ENCODE assay signal across 1 cellular context in the genomic region with DNA sequence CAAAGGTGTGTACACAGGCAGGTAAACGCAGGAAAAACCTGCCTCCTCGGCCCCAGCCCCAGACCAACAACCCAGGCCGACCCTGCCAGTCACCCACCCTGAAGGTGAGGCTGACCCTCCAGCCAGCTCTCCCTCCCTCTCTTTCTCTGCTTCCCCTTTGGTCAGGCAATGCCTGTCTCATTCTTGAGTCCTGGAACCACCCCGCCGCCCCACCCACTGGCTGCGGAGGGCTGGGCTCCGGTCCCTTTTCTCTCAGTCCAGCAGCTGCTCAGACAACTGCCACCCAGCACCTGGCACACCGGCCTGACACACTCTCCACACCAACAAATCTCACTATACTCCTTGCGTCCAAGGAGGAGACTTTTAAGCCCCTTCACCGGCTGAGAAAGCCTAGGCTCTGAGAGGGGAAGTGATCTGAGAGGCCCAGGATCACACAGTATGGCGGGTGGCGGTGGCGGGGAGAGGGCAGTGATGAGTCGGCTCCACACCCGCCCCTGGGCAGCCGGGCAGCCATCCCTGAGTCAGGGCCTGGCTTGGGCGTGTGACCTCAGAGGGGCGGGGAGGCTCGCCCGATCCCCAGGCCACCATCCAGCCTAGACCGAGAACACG.
TF ChIP-seq lines count a peak whose summit lies in the region.

No MANE protein-coding gene starts in this region.

TF ChIP-seq in HEK293, 187 proteins besides CTCF, POLR2A, EP300 and RAD21 (continued from another document):
- peak; percentile 70 for TF ChIP-seq PRDM10 (tag by site-specific recombination; IDR thresholded peaks at IDR 0.05)
- TF ChIP-seq GLI4 (tag by site-specific recombination; IDR thresholded peaks at IDR 0.05), result no peak
- no peak for TF ChIP-seq ZNF223 (tag by site-specific recombination; IDR thresholded peaks at IDR 0.05)
- TF ChIP-seq ZBTB48 (tag by site-specific recombination; IDR thresholded peaks at IDR 0.05), result no peak
- TF ChIP-seq ZNF843 (tag by site-specific recombination; IDR thresholded peaks at IDR 0.05), result no peak
- TF ChIP-seq ZBTB11 (tag by site-specific recombination; conservative IDR thresholded peaks at IDR 0.05; ENCODE audit: low read depth), result no peak
- no peak for TF ChIP-seq ZNF112 (tag by site-specific recombination; IDR thresholded peaks at IDR 0.05)
- TF ChIP-seq ZNF654 (tag by site-specific recombination; IDR thresholded peaks at IDR 0.05; ENCODE audit: low read depth), result no peak
- TF ChIP-seq PRDM1 (tag by site-specific recombination; IDR thresholded peaks at IDR 0.05), result no peak
- no peak for TF ChIP-seq ZNF596 (tag by site-specific recombination; IDR thresholded peaks at IDR 0.05)
- TF ChIP-seq, protein P1, sequence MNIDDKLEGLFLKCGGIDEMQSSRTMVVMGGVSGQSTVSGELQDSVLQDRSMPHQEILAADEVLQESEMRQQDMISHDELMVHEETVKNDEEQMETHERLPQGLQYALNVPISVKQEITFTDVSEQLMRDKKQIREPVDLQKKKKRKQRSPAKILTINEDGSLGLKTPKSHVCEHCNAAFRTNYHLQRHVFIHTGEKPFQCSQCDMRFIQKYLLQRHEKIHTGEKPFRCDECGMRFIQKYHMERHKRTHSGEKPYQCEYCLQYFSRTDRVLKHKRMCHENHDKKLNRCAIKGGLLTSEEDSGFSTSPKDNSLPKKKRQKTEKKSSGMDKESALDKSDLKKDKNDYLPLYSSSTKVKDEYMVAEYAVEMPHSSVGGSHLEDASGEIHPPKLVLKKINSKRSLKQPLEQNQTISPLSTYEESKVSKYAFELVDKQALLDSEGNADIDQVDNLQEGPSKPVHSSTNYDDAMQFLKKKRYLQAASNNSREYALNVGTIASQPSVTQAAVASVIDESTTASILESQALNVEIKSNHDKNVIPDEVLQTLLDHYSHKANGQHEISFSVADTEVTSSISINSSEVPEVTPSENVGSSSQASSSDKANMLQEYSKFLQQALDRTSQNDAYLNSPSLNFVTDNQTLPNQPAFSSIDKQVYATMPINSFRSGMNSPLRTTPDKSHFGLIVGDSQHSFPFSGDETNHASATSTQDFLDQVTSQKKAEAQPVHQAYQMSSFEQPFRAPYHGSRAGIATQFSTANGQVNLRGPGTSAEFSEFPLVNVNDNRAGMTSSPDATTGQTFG (tag by site-specific recombination; IDR thresholded peaks at IDR 0.05; ENCODE audit: borderline replicate concordance), result no peak
- no peak for TF ChIP-seq SALL2 (tag by site-specific recombination; IDR thresholded peaks at IDR 0.05; ENCODE audit: borderline replicate concordance)
- TF ChIP-seq ZNF132 (tag by site-specific recombination; IDR thresholded peaks at IDR 0.05; ENCODE audit: borderline replicate concordance), result no peak
- no peak for TF ChIP-seq ZNF26 (tag by site-specific recombination; IDR thresholded peaks at IDR 0.05)
- no peak for TF ChIP-seq GLI2 (tag by site-specific recombination; IDR thresholded peaks at IDR 0.05; ENCODE audit: borderline replicate concordance, low read depth)
- TF ChIP-seq ZBTB8A (tag by site-specific recombination; IDR thresholded peaks at IDR 0.05), result no peak
- TF ChIP-seq ZNF16 (tag by site-specific recombination; IDR thresholded peaks at IDR 0.05; ENCODE audit: low read depth), result no peak
- TF ChIP-seq ZNF350 (tag by site-specific recombination; IDR thresholded peaks at IDR 0.05), result no peak
- no peak for TF ChIP-seq ZNF362 (tag by site-specific recombination; IDR thresholded peaks at IDR 0.05)
- TF ChIP-seq, protein P2, sequence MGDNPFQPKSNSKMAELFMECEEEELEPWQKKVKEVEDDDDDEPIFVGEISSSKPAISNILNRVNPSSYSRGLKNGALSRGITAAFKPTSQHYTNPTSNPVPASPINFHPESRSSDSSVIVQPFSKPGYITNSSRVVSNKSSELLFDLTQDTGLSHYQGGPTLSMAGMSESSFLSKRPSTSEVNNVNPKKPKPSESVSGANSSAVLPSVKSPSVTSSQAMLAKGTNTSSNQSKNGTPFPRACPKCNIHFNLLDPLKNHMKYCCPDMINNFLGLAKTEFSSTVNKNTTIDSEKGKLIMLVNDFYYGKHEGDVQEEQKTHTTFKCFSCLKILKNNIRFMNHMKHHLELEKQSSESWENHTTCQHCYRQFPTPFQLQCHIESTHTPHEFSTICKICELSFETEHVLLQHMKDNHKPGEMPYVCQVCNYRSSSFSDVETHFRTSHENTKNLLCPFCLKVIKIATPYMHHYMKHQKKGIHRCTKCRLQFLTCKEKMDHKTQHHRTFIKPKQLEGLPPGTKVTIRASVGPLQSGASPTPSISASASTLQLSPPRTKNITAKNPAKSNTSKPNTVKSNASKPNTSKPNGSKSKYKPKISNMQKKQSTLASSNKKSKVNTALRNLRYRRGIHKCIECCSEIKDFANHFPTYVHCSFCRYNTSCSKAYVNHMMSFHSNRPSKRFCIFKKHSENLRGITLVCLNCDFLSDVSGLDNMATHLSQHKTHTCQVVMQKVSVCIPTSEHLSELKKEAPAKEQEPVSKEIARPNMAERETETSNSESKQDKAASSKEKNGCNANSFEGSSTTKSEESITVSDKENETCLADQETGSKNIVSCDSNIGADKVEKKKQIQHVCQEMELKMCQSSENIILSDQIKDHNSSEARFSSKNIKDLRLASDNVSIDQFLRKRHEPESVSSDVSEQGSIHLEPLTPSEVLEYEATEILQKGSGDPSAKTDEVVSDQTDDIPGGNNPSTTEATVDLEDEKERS (tag by site-specific recombination; IDR thresholded peaks at IDR 0.05), result no peak
- no peak for TF ChIP-seq ZNF433 (tag by site-specific recombination; IDR thresholded peaks at IDR 0.05; ENCODE audit: low read depth)
- TF ChIP-seq SCRT1 (tag by site-specific recombination; IDR thresholded peaks at IDR 0.05; ENCODE audit: borderline replicate concordance), result no peak
- TF ChIP-seq ZNF423 (tag by site-specific recombination; IDR thresholded peaks at IDR 0.05), result no peak
- peak; percentile 28; the same call in 1 of the 2 replicates for TF ChIP-seq KLF1 (tag by site-specific recombination; IDR thresholded peaks at IDR 0.05)
- TF ChIP-seq MYNN (tag by site-specific recombination; IDR thresholded peaks at IDR 0.05; ENCODE audit: borderline replicate concordance), result 0 out of 2 replicates have a peak, but pooled peaks have one; percentile 24
